Comparison of ENCODE assay signal across 11 cellular contexts in the genomic region with DNA sequence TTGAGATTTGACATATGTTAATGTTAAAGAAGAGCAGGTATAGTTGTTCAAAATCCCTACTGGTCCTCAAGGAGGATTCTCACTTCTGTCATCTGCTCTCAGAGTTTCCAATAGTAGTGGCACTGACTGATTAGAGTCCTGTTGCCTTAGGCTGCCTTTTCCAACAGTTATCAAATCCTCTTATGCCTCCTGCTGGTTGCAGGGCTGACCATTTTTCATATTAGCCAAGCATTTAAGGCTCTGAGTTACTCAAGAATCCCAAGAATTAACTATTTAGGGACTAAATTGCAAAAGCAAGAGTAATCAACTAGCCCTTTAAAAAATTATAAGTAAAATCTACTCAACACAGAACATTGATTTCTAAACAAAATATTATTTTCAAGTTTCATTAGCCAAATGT.
DNase-seq lines count a peak whose midpoint lies in the region; ATAC-seq and TF ChIP-seq lines count a peak whose summit lies in the region.
"Had no signal": no experiment of that assay in that cellular context is flagged by ENCODE, and none has a peak within 500 bp of the region (broad histone marks: within the 10 kb centered on the region; RNA-seq: fewer than 3 reads in every experiment).

No MANE protein-coding gene starts in this region.

- H3K4me1 Mint-ChIP-seq in endothelial cell (ENCODE audit: unreplicated experiment) = peaks cover 3% of the 10 kb centered on the region

- no peaks in the 10 kb centered on the region for H3K9me3 Mint-ChIP-seq in endothelial cell (ENCODE audit: unreplicated experiment)

- no peak for ATAC-seq in GM19035 (IDR thresholded peaks at IDR 0.05; ENCODE audit: unreplicated experiment)

- DNase-seq in NCI-H1417 (lab: John Stamatoyannopoulos, UW) = peak; percentile 14 to 68 (median 15)
- no peak for DNase-seq in NCI-H1417 treated with DMSO at 0.1 percent for 48 hours (lab: John Stamatoyannopoulos, UW)
- DNase-seq in NCI-H524 (lab: John Stamatoyannopoulos, UW) = peak; percentile 17 to 60
- DNase-seq in endothelial cell (ENCODE audit: low spot score) = peak; percentile 30
- DNase-seq in renal cortical epithelial cell (ENCODE audit: low read depth) = peak; percentile 50
- no peak for DNase-seq in hepatic stellate cell (ENCODE audit: low spot score)
- DNase-seq in SHP77 treated with DMSO at 0.1 percent for 48 hours (lab: John Stamatoyannopoulos, UW) = no peak
- DNase-seq: esophagus squamous epithelium, NCI-H345 had no signal

- no peak for TF ChIP-seq CTCF in endothelial cell (IDR thresholded peaks at IDR 0.05; ENCODE audit: unreplicated experiment)

- no peak overlapping the region for H3K4me3 Mint-ChIP-seq in endothelial cell (ENCODE audit: unreplicated experiment)
- H3K4me3 Mint-ChIP-seq: activated naive CD8-positive, alpha-beta T cell had no signal

- H3K27me3 Mint-ChIP-seq in endothelial cell (ENCODE audit: unreplicated experiment) = no peaks in the 10 kb centered on the region

- H3K36me3 Mint-ChIP-seq in endothelial cell (ENCODE audit: low read depth, unreplicated experiment) = no peaks in the 10 kb centered on the region
- H3K36me3 Mint-ChIP-seq: activated naive CD8-positive, alpha-beta T cell had no signal

- no peak overlapping the region for H3K27ac Mint-ChIP-seq in endothelial cell (ENCODE audit: unreplicated experiment)
- H3K27ac Mint-ChIP-seq: activated naive CD8-positive, alpha-beta T cell had no signal

Comparison
In these comparisons a context has a peak if more than half of its experiments do, and no peak if none do; other contexts are left out.
1. DNase-seq: peak in NCI-H1417 (3 of 3), NCI-H524 (2 of 2), endothelial cell (single experiment) and renal cortical epithelial cell (single experiment); none in NCI-H1417 treated with DMSO at 0.1 percent for 48 hours (single experiment), hepatic stellate cell (single experiment) and SHP77 treated with DMSO at 0.1 percent for 48 hours (single experiment).